Comparison of ENCODE assay signal across 7 cellular contexts in genomic region chr2:113540826-113541199, GRCh38. TPM values are rescaled to one million over a fixed set of nuclear protein-coding genes. Genes with fewer than 3 reads are reported as not detected.
DNase-seq lines count a peak whose midpoint lies in the region; ATAC-seq and TF ChIP-seq lines count a peak whose summit lies in the region.
"Not testable (repeated sequence)": the region's sequence is repeated elsewhere in the genome, so short reads cannot be mapped to it uniquely, and the experiment has no call there.

No MANE protein-coding gene starts in this region.

- peaks cover 31% of the 10 kb centered on the region for H3K27me3 Mint-ChIP-seq in GM23338 (ENCODE audit: insufficient read depth, low read depth, poor library complexity)
- H3K27me3 Mint-ChIP-seq in activated CD4-positive, alpha-beta T cell treated with anti-CD3 and anti-CD28 coated beads, Interleukin-2, amount 10 ng/mL, durations not matched to agents 7 days and 5 days: peaks cover 14% of the 10 kb centered on the region
- not testable (repeated sequence) for H3K27me3 Mint-ChIP-seq in activated naive CD8-positive, alpha-beta T cell; naive B cell
- peaks cover 41% of the 10 kb centered on the region for H3K27me3 Mint-ChIP-seq in endodermal cell (ENCODE audit: insufficient read depth)

- TF ChIP-seq CTCF in GM23338 (conservative IDR thresholded peaks at IDR 0.05; ENCODE audit: low read depth in 2 of 2); endodermal cell (conservative IDR thresholded peaks at IDR 0.05); retinal pigment epithelial cell (conservative IDR thresholded peaks at IDR 0.05; ENCODE audit: low read depth, low read length): not testable (repeated sequence)

- CTCF ChIA-PET in activated CD4-positive, alpha-beta T cell treated with anti-CD3 and anti-CD28 coated beads, Interleukin-2, amount 10 ng/mL, durations not matched to agents 7 days and 5 days (lab: Charles Lee): not testable (repeated sequence)

- H3K27ac ChIP-seq in GM23338 (ENCODE audit: low read depth); endodermal cell (ENCODE audit: low read depth, low read length); right cardiac atrium (ENCODE audit: low read length): not testable (repeated sequence)

- H3K36me3 ChIP-seq in GM23338 (ENCODE audit: insufficient read depth); endodermal cell (ENCODE audit: control insufficient read depth, insufficient read depth, low read length): not testable (repeated sequence)

- not testable (repeated sequence) for H3K4me1 Mint-ChIP-seq in GM23338; activated CD4-positive, alpha-beta T cell treated with anti-CD3 and anti-CD28 coated beads, Interleukin-2, amount 10 ng/mL, durations not matched to agents 7 days and 5 days; activated naive CD8-positive, alpha-beta T cell (ENCODE audit: low read depth); endodermal cell; naive B cell

- H3K9me3 ChIP-seq in endodermal cell (ENCODE audit: control insufficient read depth, low read length); right cardiac atrium (ENCODE audit: control insufficient read depth, low read length): not testable (repeated sequence)

- not testable (repeated sequence) for H2AFZ ChIP-seq in GM23338

- not testable (repeated sequence) for H3K9ac ChIP-seq in endodermal cell (ENCODE audit: extremely low read depth, low read length, poor library complexity, severe bottlenecking)

- H3K27ac Mint-ChIP-seq in GM23338; activated CD4-positive, alpha-beta T cell treated with anti-CD3 and anti-CD28 coated beads, Interleukin-2, amount 10 ng/mL, durations not matched to agents 7 days and 5 days; activated naive CD8-positive, alpha-beta T cell; endodermal cell; naive B cell: not testable (repeated sequence)

- peaks cover 70% of the 10 kb centered on the region for H3K27me3 ChIP-seq in GM23338 (ENCODE audit: insufficient read depth)
- peaks cover 37% of the 10 kb centered on the region for H3K27me3 ChIP-seq in endodermal cell (ENCODE audit: control insufficient read depth, insufficient read depth, low read length, poor library complexity, severe bottlenecking)
- not testable (repeated sequence) for H3K27me3 ChIP-seq in right cardiac atrium (ENCODE audit: control insufficient read depth, insufficient read depth)

- H3K36me3 Mint-ChIP-seq in GM23338 (ENCODE audit: low read depth); activated CD4-positive, alpha-beta T cell treated with anti-CD3 and anti-CD28 coated beads, Interleukin-2, amount 10 ng/mL, durations not matched to agents 7 days and 5 days (ENCODE audit: low read depth); activated naive CD8-positive, alpha-beta T cell; endodermal cell (ENCODE audit: low read depth); naive B cell: not testable (repeated sequence)

- intact Hi-C loops in right cardiac atrium (cut with DNase I): not testable (repeated sequence)

- H3F3A ChIP-seq in GM23338 (replicated peaks; ENCODE audit: low read depth): not testable (repeated sequence)

- not testable (repeated sequence) for DNase-seq in GM23338 (ENCODE audit: low spot score); activated CD4-positive, alpha-beta T cell treated with anti-CD3 and anti-CD28 coated beads, Interleukin-2, amount 10 ng/mL, durations not matched to agents 7 days and 5 days; endodermal cell; right cardiac atrium; naive B cell; retinal pigment epithelial cell (ENCODE audit: low read depth)

- not testable (repeated sequence) for ATAC-seq in GM23338; naive B cell (ENCODE audit: low read depth in 2 of 2)
- ATAC-seq in right cardiac atrium: peak; percentile 51 to 55

- no CpG with 5 or more reads among the region's 5 CpGs for WGBS in endodermal cell (ENCODE audit: insufficient coverage in 1 of 2, insufficient read length in 1 of 2), 2 experiments
- 14% methylated on average over 3 of the region's 5 CpGs for WGBS in right cardiac atrium

- POLR2A ChIA-PET in activated CD4-positive, alpha-beta T cell treated with anti-CD3 and anti-CD28 coated beads, Interleukin-2, amount 10 ng/mL, durations not matched to agents 7 days and 5 days (lab: Charles Lee): not testable (repeated sequence)

- H3K9me3 Mint-ChIP-seq in GM23338; activated CD4-positive, alpha-beta T cell treated with anti-CD3 and anti-CD28 coated beads, Interleukin-2, amount 10 ng/mL, durations not matched to agents 7 days and 5 days; activated naive CD8-positive, alpha-beta T cell (ENCODE audit: low read depth); endodermal cell; naive B cell: not testable (repeated sequence)

- not testable (repeated sequence) for H3K4me3 ChIP-seq in GM23338; endodermal cell (ENCODE audit: low read length); right cardiac atrium (ENCODE audit: low read length)
- peak overlapping the region; percentile 53 for H3K4me3 ChIP-seq in retinal pigment epithelial cell (ENCODE audit: low read length)

- not testable (repeated sequence) for H3K4me2 ChIP-seq in GM23338

- H3K9me2 ChIP-seq in GM23338 (ENCODE audit: insufficient read depth): not testable (repeated sequence)

- H4K20me1 ChIP-seq in GM23338 (replicated peaks; ENCODE audit: insufficient read depth): not testable (repeated sequence)

- not testable (repeated sequence) for H3K79me2 ChIP-seq in GM23338 (replicated peaks; ENCODE audit: insufficient read depth)

- H3K4me3 Mint-ChIP-seq in GM23338 (peak overlapping the region; percentile 63), endodermal cell (peak overlapping the region; percentile 59), naive B cell (peak overlapping the region in 7 of 8 donors; percentile 4 to 82 (median 69))
- H3K4me3 Mint-ChIP-seq in activated CD4-positive, alpha-beta T cell treated with anti-CD3 and anti-CD28 coated beads, Interleukin-2, amount 10 ng/mL, durations not matched to agents 7 days and 5 days: peak overlapping the region; percentile 61
- peak overlapping the region; percentile 73 for H3K4me3 Mint-ChIP-seq in activated naive CD8-positive, alpha-beta T cell

- not testable (repeated sequence) for H3K4me1 ChIP-seq in GM23338 (ENCODE audit: insufficient read depth); endodermal cell (ENCODE audit: control insufficient read depth, insufficient read depth, low read length); right cardiac atrium (ENCODE audit: control insufficient read depth, insufficient read depth, low read length)

TF ChIP-seq in GM23338, 12 proteins besides CTCF, POLR2A, EP300 and RAD21:
- TF ChIP-seq EZH2 (IDR thresholded peaks at IDR 0.05; ENCODE audit: low read depth, unreplicated experiment): peak; percentile 60

RNA-seq across cellular contexts. Expression of gene FOXD4L1, which starts 42.3 kb away (rescaled TPM):
- total RNA-seq in GM23338 (2014; rRNA removed; shearing (Covaris generic)): not detected in 2 replicates
- polyA plus RNA-seq in GM23338 (2016; fragmentation: Nextera tagmentation; extraction: Ambion mirVana) (not detected in 2 replicates), right cardiac atrium (0.07 TPM), naive B cell (ENCODE audit: low read depth in 6 of 6) (not detected)
- under 1 TPM; 0.15 to 0.25 TPM for total RNA-seq in activated CD4-positive, alpha-beta T cell treated with anti-CD3 and anti-CD28 coated beads, Interleukin-2, amount 10 ng/mL, durations not matched to agents 7 days and 5 days
- total RNA-seq in endodermal cell (under 1 TPM; 0.15 to 0.22 TPM), right cardiac atrium (under 1 TPM in 2 of 4 donors, not detected in 2; 0.11 to 0.18 TPM)
- polyA plus RNA-seq in endodermal cell (2013, experiment 1 of 2): 0.11 TPM
- polyA plus RNA-seq in endodermal cell (2013, experiment 2 of 2): not detected
